1 cellular context compared by ENCODE assay signal in genomic region chr17:35893751-35894150, GRCh38.
TF ChIP-seq lines count a peak whose summit lies in the region.

No MANE protein-coding gene starts in this region.

TF ChIP-seq in GM12878, 131 proteins besides CTCF, POLR2A, EP300 and RAD21:
- no peak for TF ChIP-seq IRF5 (IDR thresholded peaks at IDR 0.05; ENCODE audit: borderline replicate concordance)
- TF ChIP-seq RUNX3 (IDR thresholded peaks at IDR 0.05; ENCODE audit: low read length) = 0 out of 2 replicates have a peak, but pooled peaks have one; percentile 19
